ENCODE assay signal across 1 cellular context in the genomic region with DNA sequence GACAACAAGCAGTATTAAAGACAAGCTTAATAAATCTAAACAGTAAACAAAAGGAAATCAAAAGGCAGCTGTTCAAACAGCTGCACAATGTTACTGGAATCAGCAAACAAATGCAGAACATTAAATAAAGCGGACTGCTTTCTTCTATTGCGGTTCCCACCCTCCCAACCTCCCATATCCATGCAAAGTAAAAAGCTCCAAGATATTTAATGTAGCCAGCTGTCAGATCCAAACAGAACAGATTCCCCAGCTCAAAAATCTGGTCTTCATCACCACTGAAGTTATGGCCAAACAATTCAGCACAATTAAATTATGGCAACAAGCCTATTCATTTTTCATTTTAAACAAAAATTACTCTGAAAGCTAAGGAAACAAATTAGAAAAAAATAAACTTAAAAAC.
A peak's percentile ranks its signal among the peaks of the same experiment; 100 is the strongest.
TF ChIP-seq lines count a peak whose summit lies in the region.

No MANE protein-coding gene starts in this region.

TF ChIP-seq in SK-N-SH, 30 proteins besides CTCF, POLR2A, EP300 and RAD21 (continued from another document):
- TF ChIP-seq, protein P1, sequence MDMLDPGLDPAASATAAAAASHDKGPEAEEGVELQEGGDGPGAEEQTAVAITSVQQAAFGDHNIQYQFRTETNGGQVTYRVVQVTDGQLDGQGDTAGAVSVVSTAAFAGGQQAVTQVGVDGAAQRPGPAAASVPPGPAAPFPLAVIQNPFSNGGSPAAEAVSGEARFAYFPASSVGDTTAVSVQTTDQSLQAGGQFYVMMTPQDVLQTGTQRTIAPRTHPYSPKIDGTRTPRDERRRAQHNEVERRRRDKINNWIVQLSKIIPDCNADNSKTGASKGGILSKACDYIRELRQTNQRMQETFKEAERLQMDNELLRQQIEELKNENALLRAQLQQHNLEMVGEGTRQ (IDR thresholded peaks at IDR 0.05; ENCODE audit: borderline replicate concordance, low read depth, low read length) = no peak
- TF ChIP-seq FOSL2 (IDR thresholded peaks at IDR 0.05; ENCODE audit: borderline replicate concordance, low read depth) = no peak
- TF ChIP-seq, protein P2, sequence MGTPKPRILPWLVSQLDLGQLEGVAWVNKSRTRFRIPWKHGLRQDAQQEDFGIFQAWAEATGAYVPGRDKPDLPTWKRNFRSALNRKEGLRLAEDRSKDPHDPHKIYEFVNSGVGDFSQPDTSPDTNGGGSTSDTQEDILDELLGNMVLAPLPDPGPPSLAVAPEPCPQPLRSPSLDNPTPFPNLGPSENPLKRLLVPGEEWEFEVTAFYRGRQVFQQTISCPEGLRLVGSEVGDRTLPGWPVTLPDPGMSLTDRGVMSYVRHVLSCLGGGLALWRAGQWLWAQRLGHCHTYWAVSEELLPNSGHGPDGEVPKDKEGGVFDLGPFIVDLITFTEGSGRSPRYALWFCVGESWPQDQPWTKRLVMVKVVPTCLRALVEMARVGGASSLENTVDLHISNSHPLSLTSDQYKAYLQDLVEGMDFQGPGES (IDR thresholded peaks at IDR 0.05; ENCODE audit: low read depth, low read length) = no peak
- TF ChIP-seq GABPA (IDR thresholded peaks at IDR 0.05; ENCODE audit: low read depth) = no peak
- TF ChIP-seq POLR2AphosphoS5 (IDR thresholded peaks at IDR 0.05; ENCODE audit: low read depth, low read length) = peak; percentile 52; the same call in 1 of the 2 replicates
- TF ChIP-seq FOXM1 (IDR thresholded peaks at IDR 0.05; ENCODE audit: low read depth) = no peak
- peak; percentile 74 for TF ChIP-seq TCF12 (IDR thresholded peaks at IDR 0.05)
- TF ChIP-seq, protein P3, sequence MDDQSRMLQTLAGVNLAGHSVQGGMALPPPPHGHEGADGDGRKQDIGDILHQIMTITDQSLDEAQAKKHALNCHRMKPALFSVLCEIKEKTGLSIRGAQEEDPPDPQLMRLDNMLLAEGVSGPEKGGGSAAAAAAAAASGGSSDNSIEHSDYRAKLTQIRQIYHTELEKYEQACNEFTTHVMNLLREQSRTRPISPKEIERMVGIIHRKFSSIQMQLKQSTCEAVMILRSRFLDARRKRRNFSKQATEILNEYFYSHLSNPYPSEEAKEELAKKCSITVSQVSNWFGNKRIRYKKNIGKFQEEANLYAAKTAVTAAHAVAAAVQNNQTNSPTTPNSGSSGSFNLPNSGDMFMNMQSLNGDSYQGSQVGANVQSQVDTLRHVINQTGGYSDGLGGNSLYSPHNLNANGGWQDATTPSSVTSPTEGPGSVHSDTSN (IDR thresholded peaks at IDR 0.05) = peak; percentile 55
